In the genomic region with DNA sequence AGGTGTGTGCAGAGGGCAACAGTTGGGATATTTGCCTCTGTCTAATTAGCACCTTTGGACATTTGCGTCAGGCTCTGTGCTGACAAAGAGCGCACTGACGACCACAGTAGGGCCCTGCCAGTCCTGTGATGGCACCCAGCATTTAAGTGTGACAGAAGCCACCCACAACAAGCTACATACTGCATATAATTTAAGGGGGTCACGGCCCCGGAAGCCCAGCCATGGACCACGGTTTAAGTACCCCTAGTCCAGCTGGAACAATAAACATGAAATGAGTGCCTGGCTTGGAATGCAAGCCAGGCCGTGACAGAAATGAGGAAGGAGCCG, we compare ENCODE assay signal across 8 cellular contexts. TPM values are rescaled to one million over a fixed set of nuclear protein-coding genes. Genes with fewer than 3 reads are reported as not detected.
DNase-seq lines count a peak whose midpoint lies in the region; ATAC-seq and TF ChIP-seq lines count a peak whose summit lies in the region.

No MANE protein-coding gene starts in this region.

- peak overlapping the region; percentile 94 for H3K27ac Mint-ChIP-seq in activated CD8-positive, alpha-beta memory T cell treated with anti-CD3 and anti-CD28 coated beads, Interleukin-2, amount 10 ng/mL, durations not matched to agents 7 days and 5 days
- peak overlapping the region; percentile 99 to 100 (median 99) for H3K27ac Mint-ChIP-seq in brain

- H3K9me3 Mint-ChIP-seq in activated CD8-positive, alpha-beta memory T cell treated with anti-CD3 and anti-CD28 coated beads, Interleukin-2, amount 10 ng/mL, durations not matched to agents 7 days and 5 days (ENCODE audit: low read depth): no peaks in the 10 kb centered on the region
- no peaks in the 10 kb centered on the region for H3K9me3 Mint-ChIP-seq in brain

- H3K36me3 ChIP-seq in right lobe of liver (no peaks in the 10 kb centered on the region), thymus (ENCODE audit: control insufficient read depth, insufficient read depth) (no peaks in the 10 kb centered on the region)

- ATAC-seq in activated CD8-positive, alpha-beta memory T cell treated with anti-CD3 and anti-CD28 coated beads, Interleukin-2, amount 10 ng/mL, durations not matched to agents 7 days and 5 days: peak; percentile 7
- ATAC-seq in right lobe of liver (peak; percentile 1 to 6 (median 6)), GM18517 (IDR thresholded peaks at IDR 0.05; ENCODE audit: unreplicated experiment) (no peak)

- CTCF ChIA-PET in activated CD8-positive, alpha-beta memory T cell treated with anti-CD3 and anti-CD28 coated beads, Interleukin-2, amount 10 ng/mL, durations not matched to agents 7 days and 5 days (lab: Charles Lee): interaction anchor here (1.2 to 2.4 kb wide), 4 partner anchors 13 to 367 kb away, joined by 4 to 22 read pairs (median 8); no protein-coding TSS in a partner anchor

- H3K4me1 ChIP-seq in right lobe of liver (peaks cover 0 to 9% (median 0%) of the 10 kb centered on the region in 4 donors), thymus (ENCODE audit: control insufficient read depth, insufficient read depth, low read length) (peaks cover 11% of the 10 kb centered on the region)

- no peaks in the 10 kb centered on the region for H3K36me3 Mint-ChIP-seq in activated CD8-positive, alpha-beta memory T cell treated with anti-CD3 and anti-CD28 coated beads, Interleukin-2, amount 10 ng/mL, durations not matched to agents 7 days and 5 days
- no peaks in the 10 kb centered on the region for H3K36me3 Mint-ChIP-seq in brain

- peak overlapping the region; percentile 95 for H3K27ac ChIP-seq in HL-60 (replicated peaks)
- peak overlapping the region; percentile 93 to 98 (median 96) for H3K27ac ChIP-seq in right lobe of liver
- peak overlapping the region; percentile 91 for H3K27ac ChIP-seq in thymus (ENCODE audit: low read depth)

- WGBS in right lobe of liver (ENCODE audit: insufficient coverage, low coverage, low lambda C conversion rate, missing lambda C conversion rate): 5% methylated on average over 8 of the region's 8 CpGs
- 10% methylated on average over 8 of the region's 8 CpGs for WGBS in thymus

- H3K4me1 Mint-ChIP-seq in activated CD8-positive, alpha-beta memory T cell treated with anti-CD3 and anti-CD28 coated beads, Interleukin-2, amount 10 ng/mL, durations not matched to agents 7 days and 5 days: peaks cover 15% of the 10 kb centered on the region
- H3K4me1 Mint-ChIP-seq in brain: peaks cover 37% of the 10 kb centered on the region

- DNase-seq in activated CD8-positive, alpha-beta memory T cell treated with anti-CD3 and anti-CD28 coated beads, Interleukin-2, amount 10 ng/mL, durations not matched to agents 7 days and 5 days: peak; percentile 54
- no peak for DNase-seq in activated CD8-positive, alpha-beta memory T cell treated with anti-CD3 and anti-CD28 coated beads, Interleukin-2, amount 50 U/mL, for 4 hours
- DNase-seq in HL-60 (ENCODE audit: low read depth in 1 of 2, low spot score in 1 of 2): no peak
- no peak for DNase-seq in right lobe of liver
- DNase-seq in Kasumi-1 (lab: John Stamatoyannopoulos, UW): no peak

- H3K9me3 ChIP-seq in right lobe of liver (no peaks in the 10 kb centered on the region), thymus (ENCODE audit: control insufficient read depth) (no peaks in the 10 kb centered on the region)

- H3K4me3 ChIP-seq in HL-60 (replicated peaks; ENCODE audit: insufficient read depth, low read length): peak overlapping the region; percentile 65
- peak overlapping the region; percentile 64 to 98 (median 91) for H3K4me3 ChIP-seq in right lobe of liver
- peak overlapping the region; percentile 71 for H3K4me3 ChIP-seq in thymus (ENCODE audit: low read length)

- peaks cover 27% of the 10 kb centered on the region for H3K27me3 Mint-ChIP-seq in activated CD8-positive, alpha-beta memory T cell treated with anti-CD3 and anti-CD28 coated beads, Interleukin-2, amount 10 ng/mL, durations not matched to agents 7 days and 5 days
- H3K27me3 Mint-ChIP-seq in brain: peaks cover 36% of the 10 kb centered on the region

- TF ChIP-seq CTCF in HL-60 (IDR thresholded peaks at IDR 0.05; ENCODE audit: insufficient read depth, low read length): no peak
- no peak for TF ChIP-seq CTCF in brain (conservative IDR thresholded peaks at IDR 0.05)
- no peak for TF ChIP-seq CTCF in right lobe of liver (IDR thresholded peaks at IDR 0.05)

- H3K27me3 ChIP-seq in HL-60 (ENCODE audit: insufficient read depth, poor library complexity, severe bottlenecking): no peaks in the 10 kb centered on the region
- H3K27me3 ChIP-seq in right lobe of liver: no peaks in the 10 kb centered on the region
- peaks cover 2% of the 10 kb centered on the region for H3K27me3 ChIP-seq in thymus (ENCODE audit: control insufficient read depth, insufficient read depth)

- no peak for TF ChIP-seq POLR2A in right lobe of liver (IDR thresholded peaks at IDR 0.05)

- peak overlapping the region; percentile 84 for H3K4me3 Mint-ChIP-seq in activated CD8-positive, alpha-beta memory T cell treated with anti-CD3 and anti-CD28 coated beads, Interleukin-2, amount 10 ng/mL, durations not matched to agents 7 days and 5 days
- H3K4me3 Mint-ChIP-seq in brain: peak overlapping the region; percentile 94 to 100 (median 96)

- intact Hi-C loops in right lobe of liver (cut with DNase I): no loop called here

RNA-seq across cellular contexts. Expression of a gene that starts 16.8 kb away (rescaled TPM):
- 100 to 1,000 TPM; 308 to 325 TPM for total RNA-seq in activated CD8-positive, alpha-beta memory T cell treated with anti-CD3 and anti-CD28 coated beads, Interleukin-2, amount 10 ng/mL, durations not matched to agents 7 days and 5 days
- polyA plus RNA-seq in brain (ENCODE audit: insufficient read depth, low read depth, low replicate concordance) (625 TPM), thymus (111 TPM)
- total RNA-seq in right lobe of liver: 100 to 1,000 TPM; 116 to 261 (median 161) TPM
